2 cellular contexts compared by ENCODE assay signal in genomic region chr18:54810662-54811061, GRCh38. TPM values are rescaled to one million over a fixed set of nuclear protein-coding genes. Genes with fewer than 3 reads are reported as not detected.
DNase-seq lines count a peak whose midpoint lies in the region; ATAC-seq, FAIRE-seq and TF ChIP-seq lines count a peak whose summit lies in the region.
"Not testable (repeated sequence)": the region's sequence is repeated elsewhere in the genome, so short reads cannot be mapped to it uniquely, and the experiment has no call there.

No MANE protein-coding gene starts in this region.

- TF ChIP-seq POLR2A in A549 (IDR thresholded peaks at IDR 0.05; ENCODE audit: low read length), result not testable (repeated sequence)

- H3K4me2 ChIP-seq in A549, result not testable (repeated sequence)

- H3K4me1 ChIP-seq in A549; HEK293 (ENCODE audit: control insufficient read depth, insufficient read depth, low read length): not testable (repeated sequence)

- not testable (repeated sequence) for H3K4me3 ChIP-seq in A549; HEK293 (ENCODE audit: low read depth, low read length)

- not testable (repeated sequence) for DNase-seq in A549 (ENCODE audit: low read depth in 1 of 2, low spot score in 1 of 2)

- TF ChIP-seq CTCF in A549 (IDR thresholded peaks at IDR 0.05); HEK293 (tag by site-specific recombination; IDR thresholded peaks at IDR 0.05): not testable (repeated sequence)

- not testable (repeated sequence) for H3K9me3 ChIP-seq in A549; HEK293 (ENCODE audit: control insufficient read depth, insufficient read depth, low read depth, low read length)

- FAIRE-seq in A549 (lab: Jason Lieb, UNC), result not testable (repeated sequence)

- POLR2A ChIA-PET in A549 (lab: Yijun Ruan, JAX); HEK293 (lab: Yijun Ruan, JAX): not testable (repeated sequence)

- TF ChIP-seq RAD21 in A549 (conservative IDR thresholded peaks at IDR 0.05 in 1 of 2, IDR thresholded peaks at IDR 0.05 in 1 of 2), result not testable (repeated sequence)

- 92% methylated on average over 5 of the region's 5 CpGs for WGBS in A549 (ENCODE audit: missing lambda C conversion rate)

- CTCF ChIA-PET in A549 (lab: Yijun Ruan, JAX); HEK293 (lab: Yijun Ruan, JAX): not testable (repeated sequence)

- not testable (repeated sequence) for ATAC-seq in A549

- H3K36me3 ChIP-seq in HEK293 (ENCODE audit: control insufficient read depth in 2 of 2, insufficient read depth in 1 of 2, low read length in 2 of 2), result not testable (repeated sequence)

- H3K27ac ChIP-seq in A549; HEK293 (ENCODE audit: extremely low read depth, low read depth, low read length): not testable (repeated sequence)

- not testable (repeated sequence) for TF ChIP-seq EP300 in A549 (IDR thresholded peaks at IDR 0.05)

TF ChIP-seq in A549, 52 proteins besides CTCF, POLR2A, EP300 and RAD21:
- peak; percentile 62 for TF ChIP-seq ZC3H11A (IDR thresholded peaks at IDR 0.05)

TF ChIP-seq in HEK293, 187 proteins besides CTCF, POLR2A, EP300 and RAD21:
- peak; percentile 78 for TF ChIP-seq ZNF555 (tag by site-specific recombination; conservative IDR thresholded peaks at IDR 0.05)
- TF ChIP-seq, protein P1, sequence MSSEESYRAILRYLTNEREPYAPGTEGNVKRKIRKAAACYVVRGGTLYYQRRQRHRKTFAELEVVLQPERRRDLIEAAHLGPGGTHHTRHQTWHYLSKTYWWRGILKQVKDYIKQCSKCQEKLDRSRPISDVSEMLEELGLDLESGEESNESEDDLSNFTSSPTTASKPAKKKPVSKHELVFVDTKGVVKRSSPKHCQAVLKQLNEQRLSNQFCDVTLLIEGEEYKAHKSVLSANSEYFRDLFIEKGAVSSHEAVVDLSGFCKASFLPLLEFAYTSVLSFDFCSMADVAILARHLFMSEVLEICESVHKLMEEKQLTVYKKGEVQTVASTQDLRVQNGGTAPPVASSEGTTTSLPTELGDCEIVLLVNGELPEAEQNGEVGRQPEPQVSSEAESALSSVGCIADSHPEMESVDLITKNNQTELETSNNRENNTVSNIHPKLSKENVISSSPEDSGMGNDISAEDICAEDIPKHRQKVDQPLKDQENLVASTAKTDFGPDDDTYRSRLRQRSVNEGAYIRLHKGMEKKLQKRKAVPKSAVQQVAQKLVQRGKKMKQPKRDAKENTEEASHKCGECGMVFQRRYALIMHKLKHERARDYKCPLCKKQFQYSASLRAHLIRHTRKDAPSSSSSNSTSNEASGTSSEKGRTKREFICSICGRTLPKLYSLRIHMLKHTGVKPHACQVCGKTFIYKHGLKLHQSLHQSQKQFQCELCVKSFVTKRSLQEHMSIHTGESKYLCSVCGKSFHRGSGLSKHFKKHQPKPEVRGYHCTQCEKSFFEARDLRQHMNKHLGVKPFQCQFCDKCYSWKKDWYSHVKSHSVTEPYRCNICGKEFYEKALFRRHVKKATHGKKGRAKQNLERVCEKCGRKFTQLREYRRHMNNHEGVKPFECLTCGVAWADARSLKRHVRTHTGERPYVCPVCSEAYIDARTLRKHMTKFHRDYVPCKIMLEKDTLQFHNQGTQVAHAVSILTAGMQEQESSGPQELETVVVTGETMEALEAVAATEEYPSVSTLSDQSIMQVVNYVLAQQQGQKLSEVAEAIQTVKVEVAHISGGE (tag by site-specific recombination; conservative IDR thresholded peaks at IDR 0.05; ENCODE audit: low read depth), result peak; percentile 74
- TF ChIP-seq ZNF394 (tag by site-specific recombination; IDR thresholded peaks at IDR 0.05; ENCODE audit: borderline replicate concordance), result peak; percentile 88
- peak; percentile 37; the same call in 1 of the 2 replicates for TF ChIP-seq ZNF560 (tag by site-specific recombination; IDR thresholded peaks at IDR 0.05; ENCODE audit: borderline replicate concordance)
- TF ChIP-seq ZNF140 (tag by site-specific recombination; IDR thresholded peaks at IDR 0.05), result peak; percentile 57; the same call in 1 of the 2 replicates
- peak; percentile 40 for TF ChIP-seq ZNF510 (tag by site-specific recombination; IDR thresholded peaks at IDR 0.05; ENCODE audit: insufficient replicate concordance)
- TF ChIP-seq ZNF664 (tag by site-specific recombination; IDR thresholded peaks at IDR 0.05), result peak; percentile 30; the same call in 1 of the 2 replicates
- peak; percentile 37; the same call in 1 of the 2 replicates for TF ChIP-seq ZNF433 (tag by site-specific recombination; IDR thresholded peaks at IDR 0.05; ENCODE audit: low read depth)
- TF ChIP-seq, protein P2, sequence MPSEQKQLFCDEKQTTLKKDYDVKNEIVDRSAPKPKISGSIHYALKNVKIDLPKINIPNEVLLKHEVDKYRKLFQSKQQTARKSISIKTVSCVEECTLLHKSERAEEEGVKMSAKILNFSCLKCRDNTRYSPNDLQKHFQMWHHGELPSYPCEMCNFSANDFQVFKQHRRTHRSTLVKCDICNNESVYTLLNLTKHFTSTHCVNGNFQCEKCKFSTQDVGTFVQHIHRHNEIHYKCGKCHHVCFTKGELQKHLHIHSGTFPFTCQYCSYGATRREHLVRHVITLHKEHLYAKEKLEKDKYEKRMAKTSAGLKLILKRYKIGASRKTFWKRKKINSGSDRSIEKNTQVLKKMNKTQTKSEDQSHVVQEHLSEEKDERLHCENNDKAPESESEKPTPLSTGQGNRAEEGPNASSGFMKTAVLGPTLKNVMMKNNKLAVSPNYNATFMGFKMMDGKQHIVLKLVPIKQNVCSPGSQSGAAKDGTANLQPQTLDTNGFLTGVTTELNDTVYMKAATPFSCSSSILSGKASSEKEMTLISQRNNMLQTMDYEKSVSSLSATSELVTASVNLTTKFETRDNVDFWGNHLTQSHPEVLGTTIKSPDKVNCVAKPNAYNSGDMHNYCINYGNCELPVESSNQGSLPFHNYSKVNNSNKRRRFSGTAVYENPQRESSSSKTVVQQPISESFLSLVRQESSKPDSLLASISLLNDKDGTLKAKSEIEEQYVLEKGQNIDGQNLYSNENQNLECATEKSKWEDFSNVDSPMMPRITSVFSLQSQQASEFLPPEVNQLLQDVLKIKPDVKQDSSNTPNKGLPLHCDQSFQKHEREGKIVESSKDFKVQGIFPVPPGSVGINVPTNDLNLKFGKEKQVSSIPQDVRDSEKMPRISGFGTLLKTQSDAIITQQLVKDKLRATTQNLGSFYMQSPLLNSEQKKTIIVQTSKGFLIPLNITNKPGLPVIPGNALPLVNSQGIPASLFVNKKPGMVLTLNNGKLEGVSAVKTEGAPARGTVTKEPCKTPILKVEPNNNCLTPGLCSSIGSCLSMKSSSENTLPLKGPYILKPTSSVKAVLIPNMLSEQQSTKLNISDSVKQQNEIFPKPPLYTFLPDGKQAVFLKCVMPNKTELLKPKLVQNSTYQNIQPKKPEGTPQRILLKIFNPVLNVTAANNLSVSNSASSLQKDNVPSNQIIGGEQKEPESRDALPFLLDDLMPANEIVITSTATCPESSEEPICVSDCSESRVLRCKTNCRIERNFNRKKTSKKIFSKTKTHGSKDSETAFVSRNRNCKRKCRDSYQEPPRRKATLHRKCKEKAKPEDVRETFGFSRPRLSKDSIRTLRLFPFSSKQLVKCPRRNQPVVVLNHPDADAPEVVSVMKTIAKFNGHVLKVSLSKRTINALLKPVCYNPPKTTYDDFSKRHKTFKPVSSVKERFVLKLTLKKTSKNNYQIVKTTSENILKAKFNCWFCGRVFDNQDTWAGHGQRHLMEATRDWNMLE (tag by site-specific recombination; conservative IDR thresholded peaks at IDR 0.05; ENCODE audit: low read depth), result peak; percentile 82
- 0 out of 2 replicates have a peak, but pooled peaks have one; percentile 36 for TF ChIP-seq ZNF266 (tag by site-specific recombination; IDR thresholded peaks at IDR 0.05; ENCODE audit: low read depth)
- peak; percentile 47; the same call in 1 of the 2 replicates for TF ChIP-seq REST (tag by site-specific recombination; IDR thresholded peaks at IDR 0.05)
- TF ChIP-seq ZNF623 (tag by site-specific recombination; IDR thresholded peaks at IDR 0.05), result peak; percentile 66
- 0 out of 2 replicates have a peak, but pooled peaks have one; percentile 32 for TF ChIP-seq ZNF202 (tag by site-specific recombination; IDR thresholded peaks at IDR 0.05; ENCODE audit: borderline replicate concordance)
- TF ChIP-seq ZBTB8A (tag by site-specific recombination; IDR thresholded peaks at IDR 0.05), result peak; percentile 58; the same call in 1 of the 2 replicates
- TF ChIP-seq ZNF426 (tag by site-specific recombination; IDR thresholded peaks at IDR 0.05), result peak; percentile 74
TF ChIP-seq in HEK293: peak in this region for 15; not testable (repeated sequence) for 172.

RNA-seq across cellular contexts. Expression of gene RAB27B, which starts 17.6 kb away (rescaled TPM):
- polyA plus RNA-seq in A549 (2011; rRNA removed) (11.0 and 11.3 TPM in 2 replicates), A549 (2017; fragmentation: RNase III; extraction: RNeasy Plus Mini Kit Qiagen cat#74134 plus additional on column Dnase treatment) (11.7 to 13.2 TPM (median 12.2 TPM) in 3 replicates)
- polyA plus RNA-seq in A549 (2012; cell fraction: cytosol; rRNA removed), result 1.0 and 1.2 TPM in 2 replicates
- polyA plus RNA-seq in A549 (2012; cell fraction: nucleus; rRNA removed), result 0.56 and 1.3 TPM in 2 replicates
- 10.8 and 14.8 TPM in 2 replicates for polyA minus RNA-seq in A549 (2011; rRNA and poly(A)+ RNA removed)
